Comparison of ENCODE assay signal across 9 cellular contexts in the genomic region with DNA sequence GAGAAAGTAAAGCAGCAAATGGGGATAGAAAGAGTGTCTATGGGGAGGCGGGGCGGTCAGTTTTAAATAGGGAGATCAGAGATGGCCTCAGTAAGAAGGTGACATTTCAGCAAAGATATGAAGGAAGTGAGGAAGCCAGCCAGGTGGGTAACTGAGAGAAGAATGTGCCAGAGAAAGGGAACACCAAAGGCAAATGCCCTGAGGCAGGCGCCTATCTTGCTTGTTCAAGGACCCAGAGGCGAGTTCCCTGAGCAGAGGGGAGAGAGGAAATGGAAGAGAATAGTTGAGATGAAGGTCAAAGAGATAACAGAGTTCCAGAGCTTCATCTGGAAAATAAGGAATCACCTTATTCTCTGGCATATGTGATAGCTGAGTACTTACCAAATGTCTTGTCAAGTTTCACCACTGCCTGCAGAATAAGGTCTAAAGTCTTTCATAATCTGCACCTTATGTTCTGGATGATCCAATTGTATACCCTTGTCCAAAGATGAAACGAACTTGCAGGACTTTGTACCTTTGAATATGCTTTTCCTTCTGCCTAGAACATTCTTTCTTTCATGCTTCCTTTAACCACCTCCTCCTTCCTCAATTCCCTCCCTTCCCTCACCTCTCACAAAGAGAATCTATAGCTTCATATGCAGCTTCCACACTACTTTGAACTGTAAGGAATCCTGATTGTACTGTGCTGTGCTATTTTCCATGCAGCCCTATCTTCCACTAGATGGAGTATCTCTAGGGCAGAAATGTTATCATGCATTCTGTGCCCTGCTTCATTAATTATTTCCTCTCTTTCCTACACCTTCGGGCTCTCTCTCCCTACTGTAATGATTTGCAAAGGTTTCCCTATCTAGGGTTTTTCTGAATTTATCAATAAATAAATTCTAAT. TPM values are rescaled to one million over a fixed set of nuclear protein-coding genes. Genes with fewer than 3 reads are reported as not detected.
DNase-seq lines count a peak whose midpoint lies in the region; ATAC-seq, FAIRE-seq and TF ChIP-seq lines count a peak whose summit lies in the region.
"Had no signal": no experiment of that assay in that cellular context is flagged by ENCODE, and none has a peak within 500 bp of the region (broad histone marks: within the 10 kb centered on the region; RNA-seq: fewer than 3 reads in every experiment).

No MANE protein-coding gene starts in this region.

- ATAC-seq in HepG2, result peak; percentile 64
- ATAC-seq in HG02678 (IDR thresholded peaks at IDR 0.05; ENCODE audit: unreplicated experiment), result no peak

- no peak overlapping the region for H3K27ac Mint-ChIP-seq in type B pancreatic cell

- no peak for TF ChIP-seq POLR2A in HepG2 (IDR thresholded peaks at IDR 0.05; ENCODE audit: insufficient read depth in 1 of 2, low read depth in 2 of 2, low read length in 2 of 2)

- in situ Hi-C loops in brain microvascular endothelial cell (cut with HindIII; ENCODE audit: low pct_ligation_motif_present, low sequenced_read_pairs), result no loop called here
- in situ Hi-C loops in HepG2 (cut with HindIII; ENCODE audit: extremely low pct_ligation_motif_present, low pct_unique_long_range_greater_than_20kb), result no loop called here

- H3K36me3 Mint-ChIP-seq in type B pancreatic cell, result peaks cover 22% of the 10 kb centered on the region

- intact Hi-C loops in HepG2 (cut with micrococcal nuclease; ENCODE audit: unreplicated experiment), result loop anchor here (5.0 kb wide), 1 partner anchor 35 kb away; no protein-coding TSS in a partner anchor

- no peak for TF ChIP-seq RAD21 in HepG2 (CRISPR knock-in tag; IDR thresholded peaks at IDR 0.05)

- no TSS peak for BruUV-seq in HepG2 (replicated peaks; lab: Mats Ljungman, UMichigan)

- no peaks in the 10 kb centered on the region for H4K20me1 ChIP-seq in HepG2 (ENCODE audit: insufficient read depth, low read length)

- H2AFZ ChIP-seq in HepG2 (ENCODE audit: low read length), result no peak overlapping the region

- H3K4me1 Mint-ChIP-seq in type B pancreatic cell (ENCODE audit: unreplicated experiment), result peaks cover 4% of the 10 kb centered on the region

- H3K4me3 Mint-ChIP-seq in type B pancreatic cell, result no peak overlapping the region

- DNase-seq in HT1080 (ENCODE audit: low read depth) (peak; percentile 11), brain microvascular endothelial cell (no peak), HepG2 (ENCODE audit: low spot score) (no peak), type B pancreatic cell (ENCODE audit: extremely low spot score, unreplicated experiment) (no peak), HCEC 1CT (no peak)
- no peak for DNase-seq in activated CD8-positive, alpha-beta memory T cell treated with anti-CD3 and anti-CD28 coated beads, Interleukin-2, amount 50 U/mL, for 48 hours

- POLR2A ChIA-PET in HepG2 (lab: Yijun Ruan, JAX), result no interaction called here

- TF ChIP-seq EP300 in HepG2 (IDR thresholded peaks at IDR 0.05; ENCODE audit: low read depth in 2 of 2, low read length in 2 of 2), result no peak
- TF ChIP-seq EP300 in HepG2 (CRISPR knock-in tag; IDR thresholded peaks at IDR 0.05; ENCODE audit: borderline replicate concordance), result no peak

- peak; percentile 26 for FAIRE-seq in HepG2 (lab: Jason Lieb, UNC)
- FAIRE-seq: endometrium had no signal

- peaks cover 5% of the 10 kb centered on the region; the same call in 1 of the 2 replicates for H3K4me1 ChIP-seq in HepG2 (ENCODE audit: insufficient read depth, low read length)

- H3K9me3 ChIP-seq in HepG2 (ENCODE audit: low read length), result no peaks in the 10 kb centered on the region

- H3K4me3 ChIP-seq in brain microvascular endothelial cell (ENCODE audit: low read depth, low read length) (no peak overlapping the region), HepG2 (replicated peaks in 1 of 3; ENCODE audit: insufficient read depth in 1 of 3, low read depth in 2 of 3, low read length in 3 of 3) (no peak overlapping the region)

- no peaks in the 10 kb centered on the region for H3K9me3 Mint-ChIP-seq in type B pancreatic cell

- H3K36me3 ChIP-seq in brain microvascular endothelial cell (replicated peaks) (peaks cover 2% of the 10 kb centered on the region), HepG2 (replicated peaks in 1 of 2; ENCODE audit: control insufficient read depth in 1 of 2, insufficient read depth in 2 of 2, low read length in 2 of 2) (no peaks in the 10 kb centered on the region)

- WGBS in HepG2 (ENCODE audit: low lambda C conversion rate), result 86% methylated on average over 6 of the region's 6 CpGs

- no peaks in the 10 kb centered on the region for H3K79me2 ChIP-seq in HepG2 (ENCODE audit: insufficient read depth, low read length)

- no peak overlapping the region for H3K27ac ChIP-seq in C4-2B
- peak overlapping the region; percentile 89 for H3K27ac ChIP-seq in brain microvascular endothelial cell
- H3K27ac ChIP-seq in HepG2 (ENCODE audit: extremely low read length, insufficient read depth, low read length), result no peak overlapping the region

- H3K27me3 Mint-ChIP-seq in type B pancreatic cell, result no peaks in the 10 kb centered on the region

- CTCF ChIA-PET in HepG2 (lab: Yijun Ruan, JAX; ENCODE audit: low intra/inter-chr PET ratio, low total read pairs), result no interaction called here

- no peak overlapping the region for H3K9ac ChIP-seq in HepG2 (ENCODE audit: insufficient read depth, low read depth, low read length)

- no peak overlapping the region for H3K4me2 ChIP-seq in HepG2 (ENCODE audit: low read depth, low read length)

- H3K27me3 ChIP-seq in brain microvascular endothelial cell (replicated peaks) (no peaks in the 10 kb centered on the region), HepG2 (ENCODE audit: control insufficient read depth in 1 of 2, insufficient read depth in 2 of 2, low read length in 2 of 2) (no peaks in the 10 kb centered on the region)

- TF ChIP-seq CTCF in C4-2B (conservative IDR thresholded peaks at IDR 0.05), result peak; percentile 35
- peak; percentile 56 for TF ChIP-seq CTCF in brain microvascular endothelial cell (IDR thresholded peaks at IDR 0.05; ENCODE audit: low read depth, low read length, missing control alignments)
- TF ChIP-seq CTCF in HepG2 (CRISPR knock-in tag; IDR thresholded peaks at IDR 0.05), result peak; percentile 43
- TF ChIP-seq CTCF in type B pancreatic cell (conservative IDR thresholded peaks at IDR 0.05), result no peak

RNA-seq across cellular contexts. Expression of a gene that starts 38.5 kb away (rescaled TPM):
- 12.9 and 16.5 TPM in 2 replicates for total RNA-seq in HT1080 (2014; rRNA removed; shearing (Covaris generic))
- 25.8 and 29.7 TPM in 2 replicates for polyA plus RNA-seq in HT1080 (2015; cell fraction: cytosol; rRNA removed)
- 22.4 and 23.4 TPM in 2 replicates for polyA plus RNA-seq in HT1080 (2015; cell fraction: nucleus; rRNA removed)
- total RNA-seq in HepG2 (2016; rRNA removed; fragmentation: Illumina TruSeq; extraction: Trizol) (19.4 and 23.0 TPM in 2 replicates), type B pancreatic cell (ENCODE audit: low replicate concordance) (29.4 and 39.0 TPM in 2 replicates)
- total RNA-seq in HepG2 (2016; cell fraction: cytosol; rRNA removed; fragmentation: Illumina TruSeq; extraction: Trizol; ENCODE audit: low read depth), result 12.6 and 12.8 TPM in 2 replicates
- total RNA-seq in HepG2 (2016; cell fraction: insoluble cytoplasmic fraction; rRNA removed; fragmentation: Illumina TruSeq; extraction: Trizol), result 20.1 and 20.3 TPM in 2 replicates
- 21.4 and 29.8 TPM in 2 replicates for total RNA-seq in HepG2 (2016; cell fraction: membrane; rRNA removed; fragmentation: Illumina TruSeq; extraction: Trizol)
- 19.1 and 24.0 TPM in 2 replicates for total RNA-seq in HepG2 (2016; cell fraction: nucleus; rRNA removed; fragmentation: Illumina TruSeq; extraction: Trizol)
- 10.4 and 13.6 TPM in 2 replicates for polyA plus RNA-seq in HepG2 (2011; rRNA removed)
- 7.1 and 11.0 TPM in 2 replicates for polyA plus RNA-seq in HepG2 (2011; cell fraction: cytosol; rRNA removed)
- 6.4 and 7.0 TPM in 2 replicates for polyA plus RNA-seq in HepG2 (2011; cell fraction: nucleus; rRNA removed)
- 12.2 and 13.2 TPM in 2 replicates for polyA plus RNA-seq in HepG2 (2012)
- 15.5 and 16.7 TPM in 2 replicates for polyA plus RNA-seq in HepG2 (2016; cell fraction: cytosol; fragmentation: Illumina TruSeq; extraction: Trizol; ENCODE audit: low read depth)
- 15.6 and 15.9 TPM in 2 replicates for polyA plus RNA-seq in HepG2 (2016; cell fraction: insoluble cytoplasmic fraction; fragmentation: Illumina TruSeq; extraction: Trizol; ENCODE audit: low read depth)
- 18.2 and 19.1 TPM in 2 replicates for polyA plus RNA-seq in HepG2 (2016; cell fraction: membrane; fragmentation: Illumina TruSeq; extraction: Trizol; ENCODE audit: low read depth)
- polyA plus RNA-seq in HepG2 (2016; cell fraction: nucleus; fragmentation: Illumina TruSeq; extraction: Trizol; ENCODE audit: insufficient read depth, low read depth), result 19.0 and 19.8 TPM in 2 replicates
- 16.1 and 37.9 TPM in 2 replicates for polyA minus RNA-seq in HepG2 (2011; rRNA and poly(A)+ RNA removed; ENCODE audit: low replicate concordance)
- polyA minus RNA-seq in HepG2 (2011; cell fraction: cytosol; rRNA and poly(A)+ RNA removed), result 9.1 and 14.1 TPM in 2 replicates
- 20.2 and 20.3 TPM in 2 replicates for polyA minus RNA-seq in HepG2 (2011; cell fraction: nucleus; rRNA and poly(A)+ RNA removed)

RNA-seq across cellular contexts. Expression of a gene that starts 53.0 kb away (rescaled TPM):
- not detected in 2 replicates for total RNA-seq in HT1080 (2014; rRNA removed; shearing (Covaris generic))
- not detected in 2 replicates for polyA plus RNA-seq in HT1080 (2015; cell fraction: cytosol; rRNA removed)
- 0.10 TPM in 1 of 2 replicates, not detected in the other for polyA plus RNA-seq in HT1080 (2015; cell fraction: nucleus; rRNA removed)
- total RNA-seq in HepG2 (2016; rRNA removed; fragmentation: Illumina TruSeq; extraction: Trizol), result not detected in 2 replicates
- not detected in 2 replicates for total RNA-seq in HepG2 (2016; cell fraction: cytosol; rRNA removed; fragmentation: Illumina TruSeq; extraction: Trizol; ENCODE audit: low read depth)
- total RNA-seq in HepG2 (2016; cell fraction: insoluble cytoplasmic fraction; rRNA removed; fragmentation: Illumina TruSeq; extraction: Trizol), result not detected in 2 replicates
- total RNA-seq in HepG2 (2016; cell fraction: membrane; rRNA removed; fragmentation: Illumina TruSeq; extraction: Trizol), result not detected in 2 replicates
- not detected in 2 replicates for total RNA-seq in HepG2 (2016; cell fraction: nucleus; rRNA removed; fragmentation: Illumina TruSeq; extraction: Trizol)
- not detected in 2 replicates for polyA plus RNA-seq in HepG2 (2011; rRNA removed)
- polyA plus RNA-seq in HepG2 (2011; cell fraction: cytosol; rRNA removed), result not detected in 2 replicates
- not detected in 2 replicates for polyA plus RNA-seq in HepG2 (2011; cell fraction: nucleus; rRNA removed)
- polyA plus RNA-seq in HepG2 (2012), result 0.97 and 1.0 TPM in 2 replicates
- polyA plus RNA-seq in HepG2 (2016; cell fraction: cytosol; fragmentation: Illumina TruSeq; extraction: Trizol; ENCODE audit: low read depth), result not detected in 2 replicates
- polyA plus RNA-seq in HepG2 (2016; cell fraction: insoluble cytoplasmic fraction; fragmentation: Illumina TruSeq; extraction: Trizol; ENCODE audit: low read depth), result not detected in 2 replicates
- polyA plus RNA-seq in HepG2 (2016; cell fraction: membrane; fragmentation: Illumina TruSeq; extraction: Trizol; ENCODE audit: low read depth), result not detected in 2 replicates
- not detected in 2 replicates for polyA plus RNA-seq in HepG2 (2016; cell fraction: nucleus; fragmentation: Illumina TruSeq; extraction: Trizol; ENCODE audit: insufficient read depth, low read depth)
- 0.12 TPM in 1 of 2 replicates, not detected in the other for polyA minus RNA-seq in HepG2 (2011; rRNA and poly(A)+ RNA removed; ENCODE audit: low replicate concordance)
- polyA minus RNA-seq in HepG2 (2011; cell fraction: cytosol; rRNA and poly(A)+ RNA removed), result not detected in 2 replicates
- 0.50 and 0.90 TPM in 2 replicates for polyA minus RNA-seq in HepG2 (2011; cell fraction: nucleus; rRNA and poly(A)+ RNA removed)
- 0.07 TPM in 1 of 2 replicates, not detected in the other for total RNA-seq in type B pancreatic cell (ENCODE audit: low replicate concordance)
